Comparison of ENCODE assay signal across 19 cellular contexts in the genomic region with DNA sequence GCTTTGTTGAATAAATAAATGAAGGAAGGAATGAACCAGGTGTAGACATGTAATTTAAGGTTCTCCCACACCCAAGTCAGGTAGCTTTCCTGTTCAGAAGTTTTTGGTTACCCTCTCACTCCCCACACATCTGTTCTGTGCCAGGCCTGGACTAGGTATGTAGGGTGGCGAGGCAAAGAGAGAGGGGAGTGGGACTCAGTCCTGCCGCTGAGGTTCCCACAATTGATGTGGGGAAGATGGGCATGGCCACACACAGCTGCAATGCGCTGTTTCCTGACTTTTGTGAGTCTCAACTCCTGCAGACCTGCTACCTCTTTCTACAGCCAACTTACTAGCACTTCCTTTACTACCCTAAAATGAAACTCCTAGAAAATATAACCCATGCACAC.
A peak's percentile ranks its signal among the peaks of the same experiment; 100 is the strongest.
DNase-seq lines count a peak whose midpoint lies in the region; TF ChIP-seq lines count a peak whose summit lies in the region.
"Had no signal": no experiment of that assay in that cellular context is flagged by ENCODE, and none has a peak within 500 bp of the region (broad histone marks: within the 10 kb centered on the region; RNA-seq: fewer than 3 reads in every experiment).

No MANE protein-coding gene starts in this region.

- H2AFZ ChIP-seq in Loucy (ENCODE audit: low read length) = no peak overlapping the region

- peak overlapping the region; percentile 40 for H3K9ac ChIP-seq in Loucy (ENCODE audit: low read depth, low read length, poor library complexity, severe bottlenecking)

- H3K36me3 ChIP-seq in Loucy (ENCODE audit: insufficient read depth, low read length) = no peaks in the 10 kb centered on the region
- H3K36me3 ChIP-seq in stomach = no peaks in the 10 kb centered on the region

- H3F3A ChIP-seq in Loucy (ENCODE audit: low read depth) = peaks cover 5% of the 10 kb centered on the region

- H3K27me3 ChIP-seq in Loucy (ENCODE audit: insufficient read depth, low read length, poor library complexity, severe bottlenecking) = no peaks in the 10 kb centered on the region
- peaks cover 0 to 5% (median 0%) of the 10 kb centered on the region in 3 donors for H3K27me3 ChIP-seq in stomach

- H3K9me2 ChIP-seq in Loucy (replicated peaks; ENCODE audit: low read depth, low read length) = no peaks in the 10 kb centered on the region

- H3K9me3 ChIP-seq in Loucy (ENCODE audit: insufficient read depth, low read depth, low read length) (no peaks in the 10 kb centered on the region), stomach (no peaks in the 10 kb centered on the region)

- no peak for TF ChIP-seq POLR2A in stomach (IDR thresholded peaks at IDR 0.05)

- H3K4me2 ChIP-seq in Loucy (ENCODE audit: low read depth, low read length, poor library complexity, severe bottlenecking) = peak overlapping the region; percentile 40

- intact Hi-C loops in stomach (cut with DNase I; ENCODE audit: low total_unique reads) = no loop called here

- H3K36me3 Mint-ChIP-seq in chondrocyte (ENCODE audit: low read depth) = no peaks in the 10 kb centered on the region
- H3K36me3 Mint-ChIP-seq in immature natural killer cell = no peaks in the 10 kb centered on the region
- H3K36me3 Mint-ChIP-seq: CD4-positive, CD25-positive, alpha-beta regulatory T cell had no signal

- TF ChIP-seq CTCF in Loucy (conservative IDR thresholded peaks at IDR 0.05; ENCODE audit: low read length) (no peak), chondrocyte (IDR thresholded peaks at IDR 0.05) (no peak), stomach (IDR thresholded peaks at IDR 0.05) (no peak), foreskin fibroblast (IDR thresholded peaks at IDR 0.05; ENCODE audit: low read depth, low read length) (no peak)

- H3K4me1 ChIP-seq in Loucy (ENCODE audit: insufficient read depth, low read length, poor library complexity, severe bottlenecking) = peaks cover 63% of the 10 kb centered on the region
- peaks cover 8 to 28% (median 18%) of the 10 kb centered on the region in 4 donors for H3K4me1 ChIP-seq in stomach

- H3K27ac ChIP-seq in stomach = peak overlapping the region in 3 of 5 donors; percentile 54 to 72 (median 72)
- H3K27ac ChIP-seq: GM23248 had no signal

- no peaks in the 10 kb centered on the region for H3K27me3 Mint-ChIP-seq in chondrocyte (ENCODE audit: low read depth)
- H3K27me3 Mint-ChIP-seq in immature natural killer cell (ENCODE audit: low read depth in 3 of 3) = peaks cover 2 to 9% (median 4%) of the 10 kb centered on the region in 3 donors
- H3K27me3 Mint-ChIP-seq: CD4-positive, CD25-positive, alpha-beta regulatory T cell had no signal

- no peak overlapping the region for H3K4me3 ChIP-seq in Loucy (ENCODE audit: low read length, poor library complexity, severe bottlenecking)
- H3K4me3 ChIP-seq in stomach = no peak overlapping the region
- H3K4me3 ChIP-seq in foreskin fibroblast (ENCODE audit: low read depth in 1 of 2, low read length in 2 of 2) = no peak overlapping the region
- H3K4me3 ChIP-seq: GM23248 had no signal

- H4K20me1 ChIP-seq in Loucy (ENCODE audit: insufficient read depth, low read length, poor library complexity, severe bottlenecking) = no peaks in the 10 kb centered on the region

- no peak overlapping the region for H3K4me3 Mint-ChIP-seq in chondrocyte (ENCODE audit: unreplicated experiment)
- H3K4me3 Mint-ChIP-seq in immature natural killer cell = no peak overlapping the region
- H3K4me3 Mint-ChIP-seq: B cell; CD4-positive, CD25-positive, alpha-beta regulatory T cell; IgD-negative memory B cell had no signal

- H3K9me3 Mint-ChIP-seq in chondrocyte (ENCODE audit: low read depth) = no peaks in the 10 kb centered on the region
- H3K9me3 Mint-ChIP-seq in immature natural killer cell = no peaks in the 10 kb centered on the region
- H3K9me3 Mint-ChIP-seq: IgD-negative memory B cell had no signal

- TF ChIP-seq EP300 in stomach (IDR thresholded peaks at IDR 0.05) = no peak

- no peaks in the 10 kb centered on the region for H3K79me2 ChIP-seq in Loucy (ENCODE audit: insufficient read depth, low read length)

- H3K4me1 Mint-ChIP-seq in chondrocyte (ENCODE audit: low read depth) (peaks cover 23% of the 10 kb centered on the region), immature natural killer cell (peaks cover 10 to 16% of the 10 kb centered on the region in 2 donors)
- H3K4me1 Mint-ChIP-seq: B cell had no signal

- H3K27ac Mint-ChIP-seq in chondrocyte (ENCODE audit: unreplicated experiment) (no peak overlapping the region), immature natural killer cell (no peak overlapping the region)
- H3K27ac Mint-ChIP-seq: B cell, IgD-negative memory B cell had no signal

- 69 to 88% (median 72%) methylated on average over 2 to 3 of the region's 3 CpGs for WGBS in stomach, 5 donors

- DNase-seq in chondrocyte (ENCODE audit: low spot score) (peak; percentile 14), mesenteric fat pad (ENCODE audit: low spot score) (peak; percentile 55), stomach (no peak), immature natural killer cell (no peak), Ammon's horn (ENCODE audit: low spot score) (no peak), foreskin fibroblast (no peak)
- DNase-seq in activated CD4-positive, alpha-beta T cell treated with anti-CD3 and anti-CD28 coated beads for 1 hour = no peak
- DNase-seq: CD4-positive, CD25-positive, alpha-beta regulatory T cell; DMS79 treated with DMSO at 0.1 percent for 48 hours; HCEC 1CT; NCI-H1930; NCI-H510A; NCI-H774; RPMI8226; SIG-M5 had no signal

Comparison
In these comparisons a context has a peak if more than half of its experiments do, and no peak if none do; other contexts are left out.
1. DNase-seq: peak in chondrocyte (single experiment) and mesenteric fat pad (single experiment); none in stomach (single experiment), activated CD4-positive, alpha-beta T cell treated with anti-CD3 and anti-CD28 coated beads for 1 hour (single experiment), immature natural killer cell (0 of 3), Ammon's horn (single experiment) and foreskin fibroblast (0 of 2).